In the genomic region with DNA sequence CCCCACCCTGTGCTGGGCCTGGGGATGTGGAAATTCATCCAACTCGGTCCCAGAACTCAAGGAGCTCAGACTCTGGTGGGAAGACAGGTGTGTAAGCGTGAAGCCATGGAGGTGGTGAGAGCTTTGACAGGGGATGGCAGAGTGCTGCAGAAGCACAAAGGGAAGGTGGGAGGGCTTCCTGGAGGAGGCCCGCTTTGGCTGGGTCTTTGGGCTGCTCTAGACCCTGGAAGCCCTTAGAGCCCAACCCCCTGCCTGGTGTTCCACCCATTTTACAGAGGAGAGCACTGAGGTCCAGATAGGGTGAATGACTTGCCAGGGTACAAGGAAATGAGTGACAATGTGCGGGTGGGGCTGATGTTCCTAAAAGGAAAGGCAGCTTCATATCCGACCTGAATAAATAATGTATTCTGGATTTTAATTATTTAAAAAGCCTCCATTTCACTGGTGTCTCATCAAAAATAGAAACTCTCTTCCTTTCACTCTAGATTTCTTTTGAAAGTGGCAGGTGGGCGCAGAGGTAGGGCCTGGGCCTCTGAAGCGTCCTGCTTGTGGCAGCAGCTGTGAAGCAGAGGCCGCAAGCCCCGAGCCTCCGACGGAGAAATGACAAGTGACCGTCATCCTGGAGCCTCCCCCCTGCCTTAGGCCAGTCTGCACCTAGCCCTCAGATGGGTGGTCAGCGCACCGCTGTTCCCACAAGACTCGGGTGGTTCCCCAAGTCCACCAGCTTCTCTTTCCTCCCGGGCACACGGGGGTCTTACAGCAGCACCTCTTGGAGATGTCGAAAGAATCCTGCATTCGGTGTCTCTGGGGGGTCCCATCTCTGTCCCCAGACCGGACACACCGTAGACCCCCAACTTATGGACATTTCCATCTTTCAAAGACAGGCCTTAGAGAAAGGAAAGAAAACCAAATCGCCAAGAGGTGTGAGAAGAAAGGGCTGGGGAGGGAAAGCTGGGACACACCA, we compare ENCODE assay signal across 1 cellular context.
TF ChIP-seq lines count a peak whose summit lies in the region.

No MANE protein-coding gene starts in this region.

TF ChIP-seq in GM12891, 5 proteins besides CTCF, POLR2A, EP300 and RAD21:
- TF ChIP-seq PAX5 (IDR thresholded peaks at IDR 0.05; ENCODE audit: insufficient read depth, low read length, severe bottlenecking): no peak
- no peak for TF ChIP-seq POLR2AphosphoS5 (IDR thresholded peaks at IDR 0.05; ENCODE audit: low read depth, low read length)
- no peak for TF ChIP-seq TAF1 (IDR thresholded peaks at IDR 0.05; ENCODE audit: low read depth, low read length)
- TF ChIP-seq SPI1 (IDR thresholded peaks at IDR 0.05; ENCODE audit: low read depth, low read length): no peak
- no peak for TF ChIP-seq POU2F2 (IDR thresholded peaks at IDR 0.05; ENCODE audit: low read depth, low read length)
